In genomic region chr7:77425151-77426051, GRCh38 we compare ENCODE assay signal across 10 cellular contexts. TPM values are rescaled to one million over a fixed set of nuclear protein-coding genes. Genes with fewer than 3 reads are reported as not detected.
DNase-seq lines count a peak whose midpoint lies in the region; ATAC-seq and TF ChIP-seq lines count a peak whose summit lies in the region.
"Had no signal": no experiment of that assay in that cellular context is flagged by ENCODE, and none has a peak within 500 bp of the region (broad histone marks: within the 10 kb centered on the region; RNA-seq: fewer than 3 reads in every experiment).

No MANE protein-coding gene starts in this region.

- no peaks in the 10 kb centered on the region for H3K27me3 Mint-ChIP-seq in stimulated activated naive B cell treated with anti-CD40 and anti-IgM and Interleukin-4, amounts not matched to agents 10 μg/mL and 1 μg/mL and 100 μg/mL, for 72 hours

- H3K4me1 ChIP-seq in HUES48 (ENCODE audit: control insufficient read depth, insufficient read depth, low read length) (peaks cover 47% of the 10 kb centered on the region), mammary epithelial cell (ENCODE audit: insufficient read depth, low read length) (peaks cover 35% of the 10 kb centered on the region), mesodermal cell (ENCODE audit: control insufficient read depth, insufficient read depth, low read length, poor library complexity, severe bottlenecking) (peaks cover 35% of the 10 kb centered on the region)

- peak overlapping the region in 1 of 2 donors; percentile 35 for H3K4me3 Mint-ChIP-seq in stimulated activated naive B cell treated with anti-CD40 and anti-IgM and Interleukin-4, amounts not matched to agents 10 μg/mL and 1 μg/mL and 100 μg/mL, for 72 hours

- DNase-seq in ELR (ENCODE audit: low read depth), result peak; percentile 93
- peak; percentile 93 for DNase-seq in mammary epithelial cell
- DNase-seq in activated CD4-positive, CD25-positive, alpha-beta regulatory T cell (lab: John Stamatoyannopoulos, UW), result no peak
- no peak for DNase-seq in activated effector memory CD4-positive, alpha-beta T cell treated with anti-CD3 and anti-CD28 coated beads, Interleukin-2, amount 50 U/mL, for 16 hours
- DNase-seq in stimulated activated naive B cell treated with anti-CD40 and anti-IgM and Interleukin-4, amounts not matched to agents 10 μg/mL and 1 μg/mL and 100 μg/mL, for 72 hours, result no peak
- DNase-seq: activated CD8-positive, alpha-beta memory T cell treated with anti-CD3 and anti-CD28 coated beads, Interleukin-2, amount 50 U/mL, for 48 hours; left cardiac atrium had no signal

- H3K36me3 ChIP-seq in HUES48 (ENCODE audit: control insufficient read depth, insufficient read depth, low read length) (no peaks in the 10 kb centered on the region), mammary epithelial cell (ENCODE audit: insufficient read depth, low read length) (no peaks in the 10 kb centered on the region), mesodermal cell (ENCODE audit: control insufficient read depth, insufficient read depth, low read length) (no peaks in the 10 kb centered on the region)

- in situ Hi-C loops in mammary epithelial cell (cut with MboI; ENCODE audit: low sequenced_read_pairs in 2 of 2), result no loop called here

- no peaks in the 10 kb centered on the region for H3K9me3 ChIP-seq in HUES48 (ENCODE audit: control insufficient read depth, insufficient read depth, low read length)
- no peaks in the 10 kb centered on the region for H3K9me3 ChIP-seq in mammary epithelial cell (replicated peaks; ENCODE audit: insufficient read depth, low read length)
- no peaks in the 10 kb centered on the region for H3K9me3 ChIP-seq in mesodermal cell (ENCODE audit: control insufficient read depth, low read length)

- BruUV-seq in mammary epithelial cell (replicated peaks; lab: Mats Ljungman, UMichigan), result no TSS peak

- 50% methylated on average over 10 of the region's 10 CpGs for WGBS in mammary epithelial cell (ENCODE audit: low coverage, missing lambda C conversion rate)
- 3 to 21% methylated on average over 4 to 6 of the region's 10 CpGs for WGBS in mesodermal cell (ENCODE audit: insufficient coverage in 2 of 2), 2 experiments

- H3K4me1 Mint-ChIP-seq in stimulated activated naive B cell treated with anti-CD40 and anti-IgM and Interleukin-4, amounts not matched to agents 10 μg/mL and 1 μg/mL and 100 μg/mL, for 72 hours, result peaks cover 13 to 34% of the 10 kb centered on the region in 2 donors

- dilution Hi-C loops in mammary epithelial cell (cut with HindIII; ENCODE audit: low sequenced_read_pairs), result no loop called here

- no peak for TF ChIP-seq CTCF in mammary epithelial cell (conservative IDR thresholded peaks at IDR 0.05 in 1 of 2, IDR thresholded peaks at IDR 0.05 in 1 of 2; ENCODE audit: extremely low read depth in 1 of 2, insufficient read depth in 1 of 2, low read depth in 1 of 2, low read length in 2 of 2)

- H3K27ac Mint-ChIP-seq in stimulated activated naive B cell treated with anti-CD40 and anti-IgM and Interleukin-4, amounts not matched to agents 10 μg/mL and 1 μg/mL and 100 μg/mL, for 72 hours, result no peak overlapping the region

- H3K4me2 ChIP-seq in mammary epithelial cell (ENCODE audit: insufficient read depth, low read depth, low read length), result peak overlapping the region; percentile 81

- no peaks in the 10 kb centered on the region for H3K9me3 Mint-ChIP-seq in stimulated activated naive B cell treated with anti-CD40 and anti-IgM and Interleukin-4, amounts not matched to agents 10 μg/mL and 1 μg/mL and 100 μg/mL, for 72 hours

- H3K27me3 ChIP-seq in HUES48 (ENCODE audit: control insufficient read depth, insufficient read depth, low read length) (no peaks in the 10 kb centered on the region), mammary epithelial cell (ENCODE audit: insufficient read depth, low read length) (no peaks in the 10 kb centered on the region)

- peak overlapping the region; percentile 68 for H2AFZ ChIP-seq in mammary epithelial cell (ENCODE audit: low read depth, low read length)

- no peak overlapping the region for H3K9ac ChIP-seq in HUES48 (ENCODE audit: low read depth, low read length)
- peak overlapping the region; percentile 47 for H3K9ac ChIP-seq in mammary epithelial cell (ENCODE audit: insufficient read depth, low read length)

- CTCF ChIA-PET in mammary epithelial cell (lab: Charles Lee; ENCODE audit: low non-redundant PET), result interaction anchor here (0.7 kb wide), 1 partner anchor 312 kb away, joined by 8 read pairs; no protein-coding TSS in a partner anchor

- ATAC-seq in activated CD4-positive, CD25-positive, alpha-beta regulatory T cell treated with anti-CD3 and anti-CD28 coated beads, Interleukin-2, amount 50 U/mL, for 24 hours, result no peak
- no peak for ATAC-seq in stimulated activated naive B cell treated with anti-CD40 and anti-IgM and Interleukin-4, amounts not matched to agents 10 μg/mL and 1 μg/mL and 100 μg/mL, for 72 hours (replicated peaks)

- no peaks in the 10 kb centered on the region for H4K20me1 ChIP-seq in mammary epithelial cell (ENCODE audit: insufficient read depth, low read length)

- H3K79me2 ChIP-seq in mammary epithelial cell (ENCODE audit: insufficient read depth, low read length), result no peaks in the 10 kb centered on the region

- no peaks in the 10 kb centered on the region for H3K36me3 Mint-ChIP-seq in stimulated activated naive B cell treated with anti-CD40 and anti-IgM and Interleukin-4, amounts not matched to agents 10 μg/mL and 1 μg/mL and 100 μg/mL, for 72 hours

- intact Hi-C loops in mammary epithelial cell (cut with micrococcal nuclease), result loop anchor here (5.0 kb wide), 1 partner anchor 102 kb away; no protein-coding TSS in a partner anchor

- H3K4me3 ChIP-seq in HUES48 (ENCODE audit: low read depth, low read length) (peak overlapping the region; percentile 39), mammary epithelial cell (replicated peaks in 1 of 3; ENCODE audit: insufficient read depth in 1 of 3, low read depth in 2 of 3, low read length in 3 of 3) (peak overlapping the region in 2 of 3 experiments; percentile 7 to 16), mesodermal cell (ENCODE audit: extremely low read depth, insufficient read depth, low read length, poor library complexity, severe bottlenecking) (no peak overlapping the region)

- H3K27ac ChIP-seq in HUES48 (ENCODE audit: low read depth, low read length), result peak overlapping the region; percentile 95
- peak overlapping the region; percentile 68 for H3K27ac ChIP-seq in mammary epithelial cell (ENCODE audit: insufficient read depth, low read depth, low read length)
- H3K27ac ChIP-seq in mesodermal cell (ENCODE audit: low read depth, low read length, severe bottlenecking), result peak overlapping the region; percentile 96

RNA-seq across cellular contexts. Expression of gene GSAP, which starts 9.3 kb away (rescaled TPM):
- total RNA-seq in mammary epithelial cell, result 10 to 100 TPM in 1 of 2 donors, 1 to 10 TPM in 1; 7.9 to 10.3 TPM
- polyA plus RNA-seq in mammary epithelial cell, result 2.6 TPM
- not detected for polyA minus RNA-seq in mammary epithelial cell
- polyA plus RNA-seq in mesodermal cell (2013, experiment 1 of 2), result 0.66 TPM
- polyA plus RNA-seq in mesodermal cell (2013, experiment 2 of 2), result 0.71 TPM

Comparison
In these comparisons a context has a peak if more than half of its experiments do, and no peak if none do; other contexts are left out.
1. DNase-seq: peak in ELR (single experiment) and mammary epithelial cell (single experiment); none in activated CD4-positive, CD25-positive, alpha-beta regulatory T cell (0 of 4), activated effector memory CD4-positive, alpha-beta T cell treated with anti-CD3 and anti-CD28 coated beads, Interleukin-2, amount 50 U/mL, for 16 hours (single experiment) and stimulated activated naive B cell treated with anti-CD40 and anti-IgM and Interleukin-4, amounts not matched to agents 10 μg/mL and 1 μg/mL and 100 μg/mL, for 72 hours (single experiment).
2. Peak in every context shown above with its lines, with median percentiles within 50 percentile points of each other: H3K27ac ChIP-seq.